ENCODE assay signal across 1 cellular context in the genomic region with DNA sequence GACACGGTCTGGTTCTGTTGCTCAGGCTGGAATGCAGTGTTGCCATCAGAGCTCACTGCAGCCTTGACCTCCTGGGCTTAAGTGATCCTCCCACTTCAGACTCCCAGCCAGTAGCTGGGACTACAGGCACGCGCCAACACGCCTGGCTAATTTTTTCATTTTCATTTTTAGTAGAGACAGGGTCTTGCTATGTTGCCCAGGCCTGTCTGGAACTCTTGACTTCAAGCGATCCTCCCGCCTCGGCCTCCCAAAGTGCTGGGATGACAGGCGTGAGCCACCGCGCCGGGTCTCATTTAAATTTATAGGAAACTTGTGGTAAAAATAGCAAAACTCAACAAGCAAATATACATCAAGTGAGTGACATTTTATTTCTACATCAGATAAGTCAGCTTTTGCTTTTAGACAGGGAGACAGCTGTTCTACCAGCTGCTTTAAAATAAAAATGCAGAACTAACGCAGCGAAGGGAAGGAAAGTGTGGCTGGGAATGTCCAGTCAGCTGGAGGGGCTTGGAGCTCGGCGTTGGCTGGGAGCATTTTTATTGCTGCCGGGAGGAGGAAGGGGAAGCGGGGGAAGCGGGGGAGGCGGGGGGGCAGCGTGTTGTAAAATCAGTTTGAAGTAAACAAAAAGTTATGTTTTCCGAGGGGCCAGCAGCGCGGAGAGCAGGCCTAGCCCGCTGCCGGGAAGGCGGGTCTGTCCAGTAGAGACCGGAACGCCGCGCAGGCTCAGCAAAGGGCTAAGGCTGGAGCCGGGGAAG.
TF ChIP-seq lines count a peak whose summit lies in the region.

No MANE protein-coding gene starts in this region.

TF ChIP-seq in HepG2, 621 proteins besides CTCF, POLR2A, EP300 and RAD21 (continued from another document):
- TF ChIP-seq, protein P1, sequence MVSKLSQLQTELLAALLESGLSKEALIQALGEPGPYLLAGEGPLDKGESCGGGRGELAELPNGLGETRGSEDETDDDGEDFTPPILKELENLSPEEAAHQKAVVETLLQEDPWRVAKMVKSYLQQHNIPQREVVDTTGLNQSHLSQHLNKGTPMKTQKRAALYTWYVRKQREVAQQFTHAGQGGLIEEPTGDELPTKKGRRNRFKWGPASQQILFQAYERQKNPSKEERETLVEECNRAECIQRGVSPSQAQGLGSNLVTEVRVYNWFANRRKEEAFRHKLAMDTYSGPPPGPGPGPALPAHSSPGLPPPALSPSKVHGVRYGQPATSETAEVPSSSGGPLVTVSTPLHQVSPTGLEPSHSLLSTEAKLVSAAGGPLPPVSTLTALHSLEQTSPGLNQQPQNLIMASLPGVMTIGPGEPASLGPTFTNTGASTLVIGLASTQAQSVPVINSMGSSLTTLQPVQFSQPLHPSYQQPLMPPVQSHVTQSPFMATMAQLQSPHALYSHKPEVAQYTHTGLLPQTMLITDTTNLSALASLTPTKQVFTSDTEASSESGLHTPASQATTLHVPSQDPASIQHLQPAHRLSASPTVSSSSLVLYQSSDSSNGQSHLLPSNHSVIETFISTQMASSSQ (IDR thresholded peaks at IDR 0.05; ENCODE audit: low read depth), result no peak
- TF ChIP-seq, protein P1 (CRISPR knock-in tag; IDR thresholded peaks at IDR 0.05; ENCODE audit: borderline replicate concordance), result no peak; the same call in 1 of the 2 replicates
- TF ChIP-seq SAP130 (CRISPR knock-in tag; IDR thresholded peaks at IDR 0.05; ENCODE audit: low read depth) (peak; percentile 69), ZNF83 (CRISPR knock-in tag; IDR thresholded peaks at IDR 0.05; ENCODE audit: borderline replicate concordance) (no peak), ZNF670 (CRISPR knock-in tag; IDR thresholded peaks at IDR 0.05; ENCODE audit: borderline replicate concordance) (peak; percentile 29; the same call in 1 of the 2 replicates), ZNF678 (CRISPR knock-in tag; IDR thresholded peaks at IDR 0.05) (no peak), PHF20 (CRISPR knock-in tag; IDR thresholded peaks at IDR 0.05) (peak; percentile 61; the same call in 1 of the 2 replicates), SKI (IDR thresholded peaks at IDR 0.05; ENCODE audit: partially characterized antibody) (peak; percentile 52), NR2F1 (CRISPR knock-in tag; IDR thresholded peaks at IDR 0.05) (peak; percentile 75 to 77), FLYWCH1 (CRISPR knock-in tag; IDR thresholded peaks at IDR 0.05) (no peak), ZKSCAN8 (CRISPR knock-in tag; IDR thresholded peaks at IDR 0.05; ENCODE audit: borderline replicate concordance) (no peak), FOXC1 (CRISPR knock-in tag; IDR thresholded peaks at IDR 0.05; ENCODE audit: borderline replicate concordance) (peak; percentile 61; the same call in 1 of the 2 replicates), ZNF879 (CRISPR knock-in tag; IDR thresholded peaks at IDR 0.05) (no peak), ASH2L (IDR thresholded peaks at IDR 0.05; ENCODE audit: insufficient read length, low read depth, low read length) (peak; percentile 4), ZNF260 (CRISPR knock-in tag; IDR thresholded peaks at IDR 0.05; ENCODE audit: borderline replicate concordance, low read depth) (no peak)
- TF ChIP-seq, protein P2, sequence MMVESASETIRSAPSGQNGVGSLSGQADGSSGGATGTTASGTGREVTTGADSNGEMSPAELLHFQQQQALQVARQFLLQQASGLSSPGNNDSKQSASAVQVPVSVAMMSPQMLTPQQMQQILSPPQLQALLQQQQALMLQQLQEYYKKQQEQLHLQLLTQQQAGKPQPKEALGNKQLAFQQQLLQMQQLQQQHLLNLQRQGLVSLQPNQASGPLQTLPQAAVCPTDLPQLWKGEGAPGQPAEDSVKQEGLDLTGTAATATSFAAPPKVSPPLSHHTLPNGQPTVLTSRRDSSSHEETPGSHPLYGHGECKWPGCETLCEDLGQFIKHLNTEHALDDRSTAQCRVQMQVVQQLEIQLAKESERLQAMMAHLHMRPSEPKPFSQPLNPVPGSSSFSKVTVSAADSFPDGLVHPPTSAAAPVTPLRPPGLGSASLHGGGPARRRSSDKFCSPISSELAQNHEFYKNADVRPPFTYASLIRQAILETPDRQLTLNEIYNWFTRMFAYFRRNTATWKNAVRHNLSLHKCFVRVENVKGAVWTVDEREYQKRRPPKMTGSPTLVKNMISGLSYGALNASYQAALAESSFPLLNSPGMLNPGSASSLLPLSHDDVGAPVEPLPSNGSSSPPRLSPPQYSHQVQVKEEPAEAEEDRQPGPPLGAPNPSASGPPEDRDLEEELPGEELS (CRISPR knock-in tag; IDR thresholded peaks at IDR 0.05), result peak; percentile 85
- TF ChIP-seq, protein P3, sequence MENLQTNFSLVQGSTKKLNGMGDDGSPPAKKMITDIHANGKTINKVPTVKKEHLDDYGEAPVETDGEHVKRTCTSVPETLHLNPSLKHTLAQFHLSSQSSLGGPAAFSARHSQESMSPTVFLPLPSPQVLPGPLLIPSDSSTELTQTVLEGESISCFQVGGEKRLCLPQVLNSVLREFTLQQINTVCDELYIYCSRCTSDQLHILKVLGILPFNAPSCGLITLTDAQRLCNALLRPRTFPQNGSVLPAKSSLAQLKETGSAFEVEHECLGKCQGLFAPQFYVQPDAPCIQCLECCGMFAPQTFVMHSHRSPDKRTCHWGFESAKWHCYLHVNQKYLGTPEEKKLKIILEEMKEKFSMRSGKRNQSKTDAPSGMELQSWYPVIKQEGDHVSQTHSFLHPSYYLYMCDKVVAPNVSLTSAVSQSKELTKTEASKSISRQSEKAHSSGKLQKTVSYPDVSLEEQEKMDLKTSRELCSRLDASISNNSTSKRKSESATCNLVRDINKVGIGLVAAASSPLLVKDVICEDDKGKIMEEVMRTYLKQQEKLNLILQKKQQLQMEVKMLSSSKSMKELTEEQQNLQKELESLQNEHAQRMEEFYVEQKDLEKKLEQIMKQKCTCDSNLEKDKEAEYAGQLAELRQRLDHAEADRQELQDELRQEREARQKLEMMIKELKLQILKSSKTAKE (CRISPR knock-in tag; IDR thresholded peaks at IDR 0.05; ENCODE audit: borderline replicate concordance), result no peak
- TF ChIP-seq, protein P4, sequence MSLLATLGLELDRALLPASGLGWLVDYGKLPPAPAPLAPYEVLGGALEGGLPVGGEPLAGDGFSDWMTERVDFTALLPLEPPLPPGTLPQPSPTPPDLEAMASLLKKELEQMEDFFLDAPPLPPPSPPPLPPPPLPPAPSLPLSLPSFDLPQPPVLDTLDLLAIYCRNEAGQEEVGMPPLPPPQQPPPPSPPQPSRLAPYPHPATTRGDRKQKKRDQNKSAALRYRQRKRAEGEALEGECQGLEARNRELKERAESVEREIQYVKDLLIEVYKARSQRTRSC (CRISPR knock-in tag; IDR thresholded peaks at IDR 0.05; ENCODE audit: low read depth), result 0 out of 2 replicates have a peak, but pooled peaks have one; percentile 22
- TF ChIP-seq, protein P5, sequence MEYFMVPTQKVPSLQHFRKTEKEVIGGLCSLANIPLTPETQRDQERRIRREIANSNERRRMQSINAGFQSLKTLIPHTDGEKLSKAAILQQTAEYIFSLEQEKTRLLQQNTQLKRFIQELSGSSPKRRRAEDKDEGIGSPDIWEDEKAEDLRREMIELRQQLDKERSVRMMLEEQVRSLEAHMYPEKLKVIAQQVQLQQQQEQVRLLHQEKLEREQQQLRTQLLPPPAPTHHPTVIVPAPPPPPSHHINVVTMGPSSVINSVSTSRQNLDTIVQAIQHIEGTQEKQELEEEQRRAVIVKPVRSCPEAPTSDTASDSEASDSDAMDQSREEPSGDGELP (IDR thresholded peaks at IDR 0.05; ENCODE audit: borderline replicate concordance, low read depth), result peak; percentile 51; the same call in 1 of the 2 replicates
- TF ChIP-seq, protein P6, sequence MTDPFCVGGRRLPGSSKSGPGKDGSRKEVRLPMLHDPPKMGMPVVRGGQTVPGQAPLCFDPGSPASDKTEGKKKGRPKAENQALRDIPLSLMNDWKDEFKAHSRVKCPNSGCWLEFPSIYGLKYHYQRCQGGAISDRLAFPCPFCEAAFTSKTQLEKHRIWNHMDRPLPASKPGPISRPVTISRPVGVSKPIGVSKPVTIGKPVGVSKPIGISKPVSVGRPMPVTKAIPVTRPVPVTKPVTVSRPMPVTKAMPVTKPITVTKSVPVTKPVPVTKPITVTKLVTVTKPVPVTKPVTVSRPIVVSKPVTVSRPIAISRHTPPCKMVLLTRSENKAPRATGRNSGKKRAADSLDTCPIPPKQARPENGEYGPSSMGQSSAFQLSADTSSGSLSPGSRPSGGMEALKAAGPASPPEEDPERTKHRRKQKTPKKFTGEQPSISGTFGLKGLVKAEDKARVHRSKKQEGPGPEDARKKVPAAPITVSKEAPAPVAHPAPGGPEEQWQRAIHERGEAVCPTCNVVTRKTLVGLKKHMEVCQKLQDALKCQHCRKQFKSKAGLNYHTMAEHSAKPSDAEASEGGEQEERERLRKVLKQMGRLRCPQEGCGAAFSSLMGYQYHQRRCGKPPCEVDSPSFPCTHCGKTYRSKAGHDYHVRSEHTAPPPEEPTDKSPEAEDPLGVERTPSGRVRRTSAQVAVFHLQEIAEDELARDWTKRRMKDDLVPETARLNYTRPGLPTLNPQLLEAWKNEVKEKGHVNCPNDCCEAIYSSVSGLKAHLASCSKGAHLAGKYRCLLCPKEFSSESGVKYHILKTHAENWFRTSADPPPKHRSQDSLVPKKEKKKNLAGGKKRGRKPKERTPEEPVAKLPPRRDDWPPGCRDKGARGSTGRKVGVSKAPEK (CRISPR knock-in tag; IDR thresholded peaks at IDR 0.05; ENCODE audit: borderline replicate concordance), result 0 out of 2 replicates have a peak, but pooled peaks have one; percentile 71
- TF ChIP-seq, protein P7, sequence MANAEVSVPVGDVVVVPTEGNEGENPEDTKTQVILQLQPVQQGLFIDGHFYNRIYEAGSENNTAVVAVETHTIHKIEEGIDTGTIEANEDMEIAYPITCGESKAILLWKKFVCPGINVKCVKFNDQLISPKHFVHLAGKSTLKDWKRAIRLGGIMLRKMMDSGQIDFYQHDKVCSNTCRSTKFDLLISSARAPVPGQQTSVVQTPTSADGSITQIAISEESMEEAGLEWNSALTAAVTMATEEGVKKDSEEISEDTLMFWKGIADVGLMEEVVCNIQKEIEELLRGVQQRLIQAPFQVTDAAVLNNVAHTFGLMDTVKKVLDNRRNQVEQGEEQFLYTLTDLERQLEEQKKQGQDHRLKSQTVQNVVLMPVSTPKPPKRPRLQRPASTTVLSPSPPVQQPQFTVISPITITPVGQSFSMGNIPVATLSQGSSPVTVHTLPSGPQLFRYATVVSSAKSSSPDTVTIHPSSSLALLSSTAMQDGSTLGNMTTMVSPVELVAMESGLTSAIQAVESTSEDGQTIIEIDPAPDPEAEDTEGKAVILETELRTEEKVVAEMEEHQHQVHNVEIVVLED (CRISPR knock-in tag; IDR thresholded peaks at IDR 0.05; ENCODE audit: borderline replicate concordance), result no peak
- TF ChIP-seq, protein P8, sequence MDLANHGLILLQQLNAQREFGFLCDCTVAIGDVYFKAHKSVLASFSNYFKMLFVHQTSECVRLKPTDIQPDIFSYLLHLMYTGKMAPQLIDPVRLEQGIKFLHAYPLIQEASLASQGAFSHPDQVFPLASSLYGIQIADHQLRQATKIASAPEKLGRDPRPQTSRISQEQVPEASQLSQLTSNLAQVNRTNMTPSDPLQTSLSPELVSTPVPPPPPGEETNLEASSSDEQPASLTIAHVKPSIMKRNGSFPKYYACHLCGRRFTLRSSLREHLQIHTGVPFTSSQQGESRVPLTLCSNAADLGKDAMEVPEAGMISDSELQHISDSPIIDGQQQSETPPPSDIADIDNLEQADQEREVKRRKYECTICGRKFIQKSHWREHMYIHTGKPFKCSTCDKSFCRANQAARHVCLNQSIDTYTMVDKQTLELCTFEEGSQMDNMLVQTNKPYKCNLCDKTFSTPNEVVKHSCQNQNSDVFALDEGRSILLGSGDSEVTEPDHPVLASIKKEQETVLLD (CRISPR knock-in tag; IDR thresholded peaks at IDR 0.05; ENCODE audit: low read depth), result peak; percentile 49; the same call in 1 of the 2 replicates
- TF ChIP-seq, protein P9, sequence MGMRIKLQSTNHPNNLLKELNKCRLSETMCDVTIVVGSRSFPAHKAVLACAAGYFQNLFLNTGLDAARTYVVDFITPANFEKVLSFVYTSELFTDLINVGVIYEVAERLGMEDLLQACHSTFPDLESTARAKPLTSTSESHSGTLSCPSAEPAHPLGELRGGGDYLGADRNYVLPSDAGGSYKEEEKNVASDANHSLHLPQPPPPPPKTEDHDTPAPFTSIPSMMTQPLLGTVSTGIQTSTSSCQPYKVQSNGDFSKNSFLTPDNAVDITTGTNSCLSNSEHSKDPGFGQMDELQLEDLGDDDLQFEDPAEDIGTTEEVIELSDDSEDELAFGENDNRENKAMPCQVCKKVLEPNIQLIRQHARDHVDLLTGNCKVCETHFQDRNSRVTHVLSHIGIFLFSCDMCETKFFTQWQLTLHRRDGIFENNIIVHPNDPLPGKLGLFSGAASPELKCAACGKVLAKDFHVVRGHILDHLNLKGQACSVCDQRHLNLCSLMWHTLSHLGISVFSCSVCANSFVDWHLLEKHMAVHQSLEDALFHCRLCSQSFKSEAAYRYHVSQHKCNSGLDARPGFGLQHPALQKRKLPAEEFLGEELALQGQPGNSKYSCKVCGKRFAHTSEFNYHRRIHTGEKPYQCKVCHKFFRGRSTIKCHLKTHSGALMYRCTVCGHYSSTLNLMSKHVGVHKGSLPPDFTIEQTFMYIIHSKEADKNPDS (CRISPR knock-in tag; IDR thresholded peaks at IDR 0.05), result peak; percentile 11; the same call in 1 of the 2 replicates
TF ChIP-seq in HepG2: peak in this region for 70.
